In genomic region chr6:136627191-136627590, GRCh38 we compare ENCODE assay signal across 24 cellular contexts.
DNase-seq lines count a peak whose midpoint lies in the region; ATAC-seq, FAIRE-seq and TF ChIP-seq lines count a peak whose summit lies in the region.
"Had no signal": no experiment of that assay in that cellular context is flagged by ENCODE, and none has a peak within 500 bp of the region (broad histone marks: within the 10 kb centered on the region; RNA-seq: fewer than 3 reads in every experiment).

No MANE protein-coding gene starts in this region.

- H3K9me3 ChIP-seq in liver (ENCODE audit: control insufficient read depth in 4 of 4, low read length in 3 of 4) (no peaks in the 10 kb centered on the region), HepG2 (ENCODE audit: low read length) (no peaks in the 10 kb centered on the region), small intestine (ENCODE audit: control insufficient read depth, low read depth) (no peaks in the 10 kb centered on the region), PC-9 (ENCODE audit: insufficient read depth, low read depth) (no peaks in the 10 kb centered on the region)
- H3K9me3 ChIP-seq: A549, BE2C, HAP-1 had no signal

- TF ChIP-seq RAD21 in liver (IDR thresholded peaks at IDR 0.05) (peak; percentile 41 to 44), HepG2 (CRISPR knock-in tag; IDR thresholded peaks at IDR 0.05) (no peak)

- TF ChIP-seq EP300 in HepG2 (IDR thresholded peaks at IDR 0.05; ENCODE audit: low read depth in 2 of 2, low read length in 2 of 2) (no peak), HepG2 (CRISPR knock-in tag; IDR thresholded peaks at IDR 0.05; ENCODE audit: borderline replicate concordance) (no peak)

- H3K4me3 ChIP-seq in liver (ENCODE audit: low read depth in 1 of 3, low read length in 3 of 3) (no peak overlapping the region), HepG2 (replicated peaks in 1 of 3; ENCODE audit: insufficient read depth in 1 of 3, low read depth in 2 of 3, low read length in 3 of 3) (no peak overlapping the region), small intestine (ENCODE audit: low read depth in 1 of 2, low read length in 2 of 2) (no peak overlapping the region), PC-9 (no peak overlapping the region)
- H3K4me3 ChIP-seq: A549; BLaER1 treated with 17β-estradiol and CSF1 and Interleukin-3, amounts not matched to agents 10 nM and 100 nM; HAP-1 had no signal

- POLR2A ChIA-PET in HepG2 (lab: Yijun Ruan, JAX) (no interaction called here), PC-9 (lab: Charles Lee; ENCODE audit: unreplicated experiment) (interaction anchor here (0.7 kb wide), 1 partner anchor 456 kb away, joined by 8 read pairs; no protein-coding TSS in a partner anchor)

- H3K79me2 ChIP-seq in HepG2 (ENCODE audit: insufficient read depth, low read length): no peaks in the 10 kb centered on the region
- no peaks in the 10 kb centered on the region for H3K79me2 ChIP-seq in PC-9 (ENCODE audit: low read depth)

- H3K4me2 ChIP-seq in HepG2 (ENCODE audit: low read depth, low read length) (no peak overlapping the region), PC-9 (no peak overlapping the region)
- H3K4me2 ChIP-seq: A549; BLaER1 treated with 17β-estradiol and CSF1 and Interleukin-3, amounts not matched to agents 10 nM and 100 nM had no signal

- H2AFZ ChIP-seq in HepG2 (ENCODE audit: low read length): no peak overlapping the region
- no peak overlapping the region for H2AFZ ChIP-seq in PC-9

- no peaks in the 10 kb centered on the region for H3F3A ChIP-seq in PC-9 (ENCODE audit: insufficient read depth, low read depth)

- H3K9ac ChIP-seq in liver (ENCODE audit: low read depth in 1 of 2, low read length in 2 of 2): no peak overlapping the region
- no peak overlapping the region for H3K9ac ChIP-seq in HepG2 (ENCODE audit: insufficient read depth, low read depth, low read length)
- H3K9ac ChIP-seq: BLaER1 treated with 17β-estradiol and CSF1 and Interleukin-3, amounts not matched to agents 10 nM and 100 nM had no signal

- no peak for TF ChIP-seq CTCF in liver (IDR thresholded peaks at IDR 0.05; ENCODE audit: low read depth, low read length, missing input control)
- no peak for TF ChIP-seq CTCF in HepG2 (CRISPR knock-in tag; IDR thresholded peaks at IDR 0.05)
- no peak for TF ChIP-seq CTCF in PC-9 (conservative IDR thresholded peaks at IDR 0.05)

- H3K36me3 ChIP-seq in liver (ENCODE audit: control insufficient read depth in 4 of 4, insufficient read depth in 3 of 4, low read depth in 1 of 4, low read length in 3 of 4) (no peaks in the 10 kb centered on the region), HepG2 (replicated peaks in 1 of 2; ENCODE audit: control insufficient read depth in 1 of 2, insufficient read depth in 2 of 2, low read length in 2 of 2) (no peaks in the 10 kb centered on the region), small intestine (ENCODE audit: control insufficient read depth in 2 of 2, insufficient read depth in 2 of 2, low read length in 2 of 2) (peaks cover under 1 to 2% of the 10 kb centered on the region in 2 donors), PC-9 (ENCODE audit: low read depth) (peaks cover 13% of the 10 kb centered on the region; the same call in 1 of the 2 replicates)
- H3K36me3 ChIP-seq: BE2C, HAP-1 had no signal

- H3K27ac ChIP-seq in liver (ENCODE audit: low read depth in 1 of 2, low read length in 2 of 2) (peak overlapping the region in 1 of 2 donors; percentile 32), HepG2 (ENCODE audit: extremely low read length, insufficient read depth, low read length) (no peak overlapping the region), small intestine (ENCODE audit: low read depth in 1 of 2, low read length in 1 of 2) (no peak overlapping the region), PC-9 (no peak overlapping the region)
- H3K27ac ChIP-seq: A549; BLaER1 treated with 17β-estradiol and CSF1 and Interleukin-3, amounts not matched to agents 10 nM and 100 nM had no signal

- 35% methylated on average over 5 of the region's 5 CpGs for WGBS in liver
- 27% methylated on average over 5 of the region's 5 CpGs for WGBS in HepG2 (ENCODE audit: low lambda C conversion rate)
- 40 to 80% (median 55%) methylated on average over 5 of the region's 5 CpGs for WGBS in small intestine, 3 donors

- CTCF ChIA-PET in HepG2 (lab: Yijun Ruan, JAX; ENCODE audit: low intra/inter-chr PET ratio, low total read pairs): no interaction called here
- CTCF ChIA-PET in PC-9 (lab: Charles Lee): no interaction called here

- H3K9me2 ChIP-seq in PC-9 (ENCODE audit: insufficient read depth): no peaks in the 10 kb centered on the region

- BruUV-seq in HepG2 (replicated peaks; lab: Mats Ljungman, UMichigan) (no TSS peak), PC-9 (replicated peaks; lab: Mats Ljungman, UMichigan) (no TSS peak)

- H4K20me1 ChIP-seq in HepG2 (ENCODE audit: insufficient read depth, low read length) (no peaks in the 10 kb centered on the region), PC-9 (ENCODE audit: insufficient read depth) (no peaks in the 10 kb centered on the region)
- H4K20me1 ChIP-seq: BLaER1 treated with 17β-estradiol and CSF1 and Interleukin-3, amounts not matched to agents 10 nM and 100 nM had no signal

- peaks cover 1 to 20% (median 13%) of the 10 kb centered on the region in 4 donors for H3K4me1 ChIP-seq in liver (ENCODE audit: control insufficient read depth in 4 of 4, insufficient read depth in 4 of 4, low read length in 3 of 4)
- H3K4me1 ChIP-seq in HepG2 (ENCODE audit: insufficient read depth, low read length): no peaks in the 10 kb centered on the region
- peaks cover 0 to 6% of the 10 kb centered on the region in 2 donors for H3K4me1 ChIP-seq in small intestine (ENCODE audit: control insufficient read depth in 2 of 2, insufficient read depth in 1 of 2, low read depth in 1 of 2, low read length in 1 of 2)
- no peaks in the 10 kb centered on the region for H3K4me1 ChIP-seq in PC-9 (replicated peaks; ENCODE audit: insufficient read depth)
- H3K4me1 ChIP-seq: A549 had no signal

- FAIRE-seq in HepG2 (lab: Jason Lieb, UNC): no peak
- FAIRE-seq in small intestine (lab: Jason Lieb, UNC): no peak
- FAIRE-seq: A549, GM12891, GM18507, H54 had no signal

- intact Hi-C loops in HepG2 (cut with micrococcal nuclease; ENCODE audit: unreplicated experiment): no loop called here
- intact Hi-C loops in PC-9 (cut with micrococcal nuclease; ENCODE audit: unreplicated experiment): no loop called here

- no peak for ATAC-seq in HepG2
- peak; percentile 90 for ATAC-seq in left lobe of liver
- ATAC-seq: A549 had no signal

- DNase-seq in HepG2 (ENCODE audit: low spot score): no peak
- DNase-seq in left lobe of liver (ENCODE audit: low spot score): no peak
- DNase-seq in small intestine: peak; percentile 59
- no peak for DNase-seq in stimulated activated CD4-positive, alpha-beta T cell treated with anti-CD3 and anti-CD28 coated beads, Interleukin-12 subunit alpha, Interleukin-12 subunit beta, amount 100 ng/mL, for 4 hours
- DNase-seq in PC-9: no peak
- DNase-seq: 8988T; ACHN; AML-193; BE2C; Calu3; CD4-positive, alpha-beta T cell; COR-L47; DMS53; DMS79 treated with DMSO at 0.1 percent for 48 hours; GF-D8; GOT3; HFFc6 had no signal

- in situ Hi-C loops in HepG2 (cut with HindIII; ENCODE audit: extremely low pct_ligation_motif_present, low pct_unique_long_range_greater_than_20kb): loop anchor here (25.0 kb wide), 1 partner anchor 285 kb away; the partner anchor contains the start of gene SLC35D3

- no peak for TF ChIP-seq POLR2A in HepG2 (IDR thresholded peaks at IDR 0.05; ENCODE audit: insufficient read depth in 1 of 2, low read depth in 2 of 2, low read length in 2 of 2)

- H3K27me3 ChIP-seq in liver (ENCODE audit: control insufficient read depth in 4 of 4, insufficient read depth in 4 of 4, low read length in 3 of 4) (no peaks in the 10 kb centered on the region), HepG2 (ENCODE audit: control insufficient read depth in 1 of 2, insufficient read depth in 2 of 2, low read length in 2 of 2) (peaks cover 0 to 18% of the 10 kb centered on the region in 2 experiments; a peak in 3 of 5 replicates), small intestine (ENCODE audit: control insufficient read depth in 2 of 2, insufficient read depth in 2 of 2, low read length in 2 of 2) (no peaks in the 10 kb centered on the region), PC-9 (ENCODE audit: insufficient read depth, low read depth) (no peaks in the 10 kb centered on the region)
- H3K27me3 ChIP-seq: BE2C; BLaER1 treated with 17β-estradiol and CSF1 and Interleukin-3, amounts not matched to agents 10 nM and 100 nM had no signal

TF ChIP-seq in liver, 16 proteins besides CTCF, POLR2A, EP300 and RAD21 (continues in another document):
- TF ChIP-seq NR2F2 (IDR thresholded peaks at IDR 0.05) (peak; percentile 25), TAF1 (conservative IDR thresholded peaks at IDR 0.05) (no peak)
- TF ChIP-seq, protein P1, sequence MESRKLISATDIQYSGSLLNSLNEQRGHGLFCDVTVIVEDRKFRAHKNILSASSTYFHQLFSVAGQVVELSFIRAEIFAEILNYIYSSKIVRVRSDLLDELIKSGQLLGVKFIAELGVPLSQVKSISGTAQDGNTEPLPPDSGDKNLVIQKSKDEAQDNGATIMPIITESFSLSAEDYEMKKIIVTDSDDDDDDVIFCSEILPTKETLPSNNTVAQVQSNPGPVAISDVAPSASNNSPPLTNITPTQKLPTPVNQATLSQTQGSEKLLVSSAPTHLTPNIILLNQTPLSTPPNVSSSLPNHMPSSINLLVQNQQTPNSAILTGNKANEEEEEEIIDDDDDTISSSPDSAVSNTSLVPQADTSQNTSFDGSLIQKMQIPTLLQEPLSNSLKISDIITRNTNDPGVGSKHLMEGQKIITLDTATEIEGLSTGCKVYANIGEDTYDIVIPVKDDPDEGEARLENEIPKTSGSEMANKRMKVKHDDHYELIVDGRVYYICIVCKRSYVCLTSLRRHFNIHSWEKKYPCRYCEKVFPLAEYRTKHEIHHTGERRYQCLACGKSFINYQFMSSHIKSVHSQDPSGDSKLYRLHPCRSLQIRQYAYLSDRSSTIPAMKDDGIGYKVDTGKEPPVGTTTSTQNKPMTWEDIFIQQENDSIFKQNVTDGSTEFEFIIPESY (IDR thresholded peaks at IDR 0.05): peak; percentile 50

TF ChIP-seq in HepG2, 621 proteins besides CTCF, POLR2A, EP300 and RAD21 (continues in another document):
- no peak for TF ChIP-seq ZNF841 (CRISPR knock-in tag; IDR thresholded peaks at IDR 0.05; ENCODE audit: borderline replicate concordance)
- no peak for TF ChIP-seq GLMP (CRISPR knock-in tag; IDR thresholded peaks at IDR 0.05; ENCODE audit: borderline replicate concordance)
- TF ChIP-seq ZSCAN12 (CRISPR knock-in tag; IDR thresholded peaks at IDR 0.05): no peak
- TF ChIP-seq ZNF761 (CRISPR knock-in tag; conservative IDR thresholded peaks at IDR 0.05): no peak
- peak in 1 of 2 experiments; percentile 26; a peak in 1 of 4 replicates for TF ChIP-seq MAFK (conservative IDR thresholded peaks at IDR 0.05 in 1 of 2, IDR thresholded peaks at IDR 0.05 in 1 of 2; ENCODE audit: low read length in 2 of 2)
